Comparison of ENCODE assay signal across 13 cellular contexts in the genomic region with DNA sequence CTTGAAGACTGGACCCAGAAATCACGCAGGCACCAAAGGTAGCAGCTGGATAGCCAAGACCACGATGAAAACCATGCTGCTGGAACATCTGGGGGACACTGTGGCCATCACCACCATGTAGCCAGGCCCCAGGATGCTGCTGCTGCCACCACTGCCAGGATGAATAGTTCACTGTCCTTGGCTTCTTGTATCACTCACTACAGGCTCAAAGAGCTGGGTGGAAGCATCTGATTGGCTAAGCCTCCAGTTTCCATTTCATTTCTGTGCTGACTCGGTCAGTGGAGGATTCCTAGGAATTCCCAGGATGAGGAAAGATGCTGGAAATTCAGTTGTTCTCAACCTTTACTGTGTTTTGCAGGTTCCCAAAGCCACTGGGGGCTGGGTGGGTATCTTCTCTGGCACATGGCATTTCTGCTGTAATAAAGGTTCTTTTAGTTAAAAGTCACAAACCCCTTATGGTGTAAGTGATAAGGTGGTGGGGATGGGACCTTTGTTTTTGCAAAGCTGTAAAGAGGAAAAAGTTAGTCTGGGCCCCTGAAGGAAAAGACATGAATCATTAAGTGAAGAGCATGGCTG. TPM values are rescaled to one million over a fixed set of nuclear protein-coding genes. Genes with fewer than 3 reads are reported as not detected.
DNase-seq lines count a peak whose midpoint lies in the region; FAIRE-seq and TF ChIP-seq lines count a peak whose summit lies in the region.
"Had no signal": no experiment of that assay in that cellular context is flagged by ENCODE, and none has a peak within 500 bp of the region (broad histone marks: within the 10 kb centered on the region; RNA-seq: fewer than 3 reads in every experiment).

No MANE protein-coding gene starts in this region.

- peak overlapping the region; percentile 61 for H3K9ac ChIP-seq in smooth muscle cell (ENCODE audit: low read depth)

- peaks cover 3% of the 10 kb centered on the region for H3F3A ChIP-seq in smooth muscle cell (ENCODE audit: low read depth)

- no peaks in the 10 kb centered on the region for H3K27me3 ChIP-seq in smooth muscle cell (ENCODE audit: low read depth)
- H3K27me3 ChIP-seq: colonic mucosa had no signal

- peak; percentile 16 for DNase-seq in activated T-cell treated with anti-CD3 and anti-CD28 coated beads, Interleukin-2, amount 50 U/mL, for 24 hours
- DNase-seq in activated T-cell treated with anti-CD3 and anti-CD28 coated beads for 4 hours (no peak), RCC 7860 (ENCODE audit: low spot score) (peak; percentile 68), fibroblast of peridontal ligament (ENCODE audit: extremely low read depth) (peak; percentile 91), smooth muscle cell (lab: John Stamatoyannopoulos, UW; ENCODE audit: unreplicated experiment) (no peak), NCI-H187 treated with DMSO at 0.1 percent for 48 hours (lab: John Stamatoyannopoulos, UW) (no peak)
- DNase-seq in stimulated activated CD4-positive, alpha-beta T cell treated with anti-CD3 and anti-CD28 coated beads, Interleukin-2, amount 100 ng/mL, for 24 hours = no peak
- no peak for DNase-seq in activated naive CD4-positive, alpha-beta T cell treated with Interleukin-2 at 50 U/mL for 16 hours
- DNase-seq: colonic mucosa; NCI-H1694; stimulated activated CD4-positive, alpha-beta T cell treated with anti-CD3 and anti-CD28 coated beads, Interleukin-4, amount 100 ng/mL, for 1 hour had no signal

- peak overlapping the region; percentile 94 for H3K27ac ChIP-seq in smooth muscle cell (ENCODE audit: low read depth)
- H3K27ac ChIP-seq: colonic mucosa had no signal

- peaks cover 6% of the 10 kb centered on the region for H3K4me1 Mint-ChIP-seq in activated T-cell treated with anti-CD3 and anti-CD28 coated beads, Interleukin-2, amount 50 U/mL, for 24 hours (ENCODE audit: low read depth)

- no peaks in the 10 kb centered on the region for H3K4me1 ChIP-seq in smooth muscle cell (ENCODE audit: low read depth)
- H3K4me1 ChIP-seq: colonic mucosa had no signal

- no peak for TF ChIP-seq CTCF in smooth muscle cell (IDR thresholded peaks at IDR 0.05; ENCODE audit: borderline replicate concordance, insufficient read depth, poor library complexity, severe bottlenecking)

- no peaks in the 10 kb centered on the region for H4K20me1 ChIP-seq in smooth muscle cell (ENCODE audit: low read depth)

- no peaks in the 10 kb centered on the region for H3K9me3 Mint-ChIP-seq in activated T-cell treated with anti-CD3 and anti-CD28 coated beads, Interleukin-2, amount 50 U/mL, for 24 hours
- H3K9me3 Mint-ChIP-seq: natural killer cell treated with Interleukin-12 subunit alpha and Interleukin-12 subunit beta and Interleukin-15 and Interleukin-18, amount 100 ng/mL, for 72 hours had no signal

- peak overlapping the region; percentile 11 for H2AFZ ChIP-seq in smooth muscle cell (ENCODE audit: low read depth)

- peaks cover 2% of the 10 kb centered on the region for H3K27me3 Mint-ChIP-seq in activated T-cell treated with anti-CD3 and anti-CD28 coated beads, Interleukin-2, amount 50 U/mL, for 24 hours

- no peak overlapping the region for H3K4me3 Mint-ChIP-seq in activated T-cell treated with anti-CD3 and anti-CD28 coated beads, Interleukin-2, amount 50 U/mL, for 24 hours
- H3K4me3 Mint-ChIP-seq: activated T-helper 1 cell treated with anti-CD3 and anti-CD28 coated beads, Interleukin-12 subunit alpha, Interleukin-12 subunit beta, Interleukin-2, Interleukin-4 antibody, amounts not matched to agents 30 ng/mL and 10 ng/mL and 1 ng/mL, durations not matched to agents 14 hours and 24 hours and 36 hours; natural killer cell treated with Interleukin-12 subunit alpha and Interleukin-12 subunit beta and Interleukin-15 and Interleukin-18, amount 100 ng/mL, for 72 hours had no signal

- FAIRE-seq in RCC 7860 (lab: Jason Lieb, UNC) = no peak

- H3K27ac Mint-ChIP-seq in activated T-cell treated with anti-CD3 and anti-CD28 coated beads, Interleukin-2, amount 50 U/mL, for 24 hours = no peak overlapping the region
- H3K27ac Mint-ChIP-seq: activated T-helper 1 cell treated with anti-CD3 and anti-CD28 coated beads, Interleukin-12 subunit alpha, Interleukin-12 subunit beta, Interleukin-2, Interleukin-4 antibody, amounts not matched to agents 30 ng/mL and 10 ng/mL and 1 ng/mL, durations not matched to agents 14 hours and 24 hours and 36 hours; natural killer cell treated with Interleukin-12 subunit alpha and Interleukin-12 subunit beta and Interleukin-15 and Interleukin-18, amount 100 ng/mL, for 72 hours had no signal

- no peaks in the 10 kb centered on the region for H3K36me3 ChIP-seq in smooth muscle cell (ENCODE audit: low read depth)
- H3K36me3 ChIP-seq: colonic mucosa had no signal

- whole genome bisulfite sequencing in smooth muscle cell (ENCODE audit: low lambda C conversion rate) = 60% methylated on average over 3 of the region's 3 CpGs

- H3K36me3 Mint-ChIP-seq in activated T-cell treated with anti-CD3 and anti-CD28 coated beads, Interleukin-2, amount 50 U/mL, for 24 hours (ENCODE audit: low read depth) = no peaks in the 10 kb centered on the region
- H3K36me3 Mint-ChIP-seq: natural killer cell treated with Interleukin-12 subunit alpha and Interleukin-12 subunit beta and Interleukin-15 and Interleukin-18, amount 100 ng/mL, for 72 hours had no signal

- H3K79me2 ChIP-seq in smooth muscle cell (ENCODE audit: low read depth) = no peaks in the 10 kb centered on the region

- H3K4me2 ChIP-seq in smooth muscle cell = peak overlapping the region; percentile 24

- H3K9me3 ChIP-seq in smooth muscle cell (replicated peaks; ENCODE audit: low read depth) = no peaks in the 10 kb centered on the region
- H3K9me3 ChIP-seq: colonic mucosa had no signal

- H3K4me3 ChIP-seq in smooth muscle cell = no peak overlapping the region
- H3K4me3 ChIP-seq: colonic mucosa had no signal

RNA-seq across cellular contexts. Expression of a gene that starts 57.8 kb away (rescaled TPM):
- total RNA-seq in smooth muscle cell = 11.5 and 18.2 TPM in 2 replicates
- 30.6 and 36.1 TPM in 2 replicates for polyA plus RNA-seq in smooth muscle cell

Comparison
In these comparisons a context has a peak if more than half of its experiments do, and no peak if none do; other contexts are left out.
1. DNase-seq: peak in activated T-cell treated with anti-CD3 and anti-CD28 coated beads, Interleukin-2, amount 50 U/mL, for 24 hours (single experiment), RCC 7860 (single experiment) and fibroblast of peridontal ligament (single experiment); none in activated T-cell treated with anti-CD3 and anti-CD28 coated beads for 4 hours (single experiment), smooth muscle cell (single experiment), NCI-H187 treated with DMSO at 0.1 percent for 48 hours (single experiment), stimulated activated CD4-positive, alpha-beta T cell treated with anti-CD3 and anti-CD28 coated beads, Interleukin-2, amount 100 ng/mL, for 24 hours (0 of 2) and activated naive CD4-positive, alpha-beta T cell treated with Interleukin-2 at 50 U/mL for 16 hours (single experiment).